In the genomic region with DNA sequence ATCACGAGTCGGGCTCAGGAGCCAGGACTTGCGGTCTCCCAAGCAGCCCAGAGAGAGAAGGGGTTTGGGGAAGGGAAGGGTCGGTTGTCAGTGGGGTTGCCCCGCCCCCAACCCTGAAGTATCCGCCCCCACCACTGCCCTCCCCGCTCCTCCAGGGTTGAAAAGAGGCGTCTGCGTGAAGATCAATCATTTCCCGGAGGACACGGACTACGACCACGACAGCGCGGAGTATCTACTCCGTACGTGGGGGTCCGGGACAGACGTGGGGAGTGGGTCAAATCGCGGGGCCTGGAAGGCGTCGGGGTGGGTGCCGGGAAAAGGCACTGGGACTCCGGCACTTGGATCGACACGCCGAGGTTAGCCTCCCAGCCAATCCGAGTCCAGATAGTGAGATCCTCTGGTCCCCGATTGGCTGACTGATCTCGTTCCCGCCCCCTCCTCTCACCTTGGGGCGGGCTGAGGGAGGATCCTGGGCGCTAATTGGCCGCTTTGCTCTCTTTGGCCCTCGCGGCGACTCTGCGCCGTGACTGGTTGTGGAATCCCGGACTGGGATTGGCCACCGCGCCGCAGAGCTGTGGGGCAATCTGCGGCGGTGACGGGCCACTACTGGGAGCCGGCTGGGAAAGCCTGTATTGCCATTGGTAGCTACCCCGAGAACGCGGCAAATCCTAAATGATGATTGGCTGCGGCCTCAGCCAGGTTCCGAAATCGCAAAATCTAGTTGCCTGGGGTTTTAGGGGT, we compare ENCODE assay signal across 8 cellular contexts. TPM values are rescaled to one million over a fixed set of nuclear protein-coding genes. Genes with fewer than 3 reads are reported as not detected.
DNase-seq lines count a peak whose midpoint lies in the region; ATAC-seq and TF ChIP-seq lines count a peak whose summit lies in the region.

No MANE protein-coding gene starts in this region.

- no peaks in the 10 kb centered on the region; a peak in 1 of 5 replicates for H3K9me3 Mint-ChIP-seq in H9
- peaks cover 9% of the 10 kb centered on the region for H3K9me3 Mint-ChIP-seq in activated B cell treated with CpG ODN at 0.5 μM for 24 hours

- H3K27me3 Mint-ChIP-seq in H9 (ENCODE audit: low read depth) (peaks cover 13% of the 10 kb centered on the region), activated B cell treated with CpG ODN at 0.5 μM for 24 hours (peaks cover 42% of the 10 kb centered on the region)

- H3K27ac Mint-ChIP-seq in H9 (peak overlapping the region; percentile 91 to 98 (median 95); a peak in 6 of 7 replicates), activated B cell treated with CpG ODN at 0.5 μM for 24 hours (no peak overlapping the region)

- H3K4me1 ChIP-seq in H9 (ENCODE audit: insufficient read depth, low read length) (peaks cover 2% of the 10 kb centered on the region; the same call in 1 of the 2 replicates), esophagus muscularis mucosa (peaks cover 19 to 50% (median 39%) of the 10 kb centered on the region in 4 donors), mucosa of descending colon (ENCODE audit: low read depth) (peaks cover 3% of the 10 kb centered on the region), testis (no peaks in the 10 kb centered on the region)

- ATAC-seq in activated B cell treated with CpG ODN at 0.5 μM for 24 hours (ENCODE audit: low read depth) (no peak), mucosa of descending colon (no peak), GM21576 (IDR thresholded peaks at IDR 0.05; ENCODE audit: unreplicated experiment) (no peak)

- H3K36me3 Mint-ChIP-seq in H9 (ENCODE audit: insufficient read depth in 1 of 3, low read depth in 3 of 3) = no peaks in the 10 kb centered on the region; a peak in 2 of 7 replicates
- H3K36me3 Mint-ChIP-seq in activated B cell treated with CpG ODN at 0.5 μM for 24 hours (ENCODE audit: low read depth) = peaks cover 4% of the 10 kb centered on the region

- H2AK5ac ChIP-seq in H9 (ENCODE audit: insufficient read length, low read length) = no peak overlapping the region

- no peak overlapping the region for H2BK12ac ChIP-seq in H9 (ENCODE audit: insufficient read length, low read depth, low read length)

- H3K4me3 Mint-ChIP-seq in H9 (peak overlapping the region; percentile 73 to 96), activated B cell treated with CpG ODN at 0.5 μM for 24 hours (peak overlapping the region; percentile 82)

- in situ Hi-C loops in GM13977 (cut with MboI; ENCODE audit: low pct_unique_long_range_greater_than_20kb, low sequenced_read_pairs, unreplicated experiment) = no loop called here

- DNase-seq in H9 = peak; percentile 99
- DNase-seq in activated B cell treated with CpG ODN at 0.5 μM for 24 hours = no peak
- DNase-seq in esophagus muscularis mucosa (ENCODE audit: extremely low spot score) = no peak
- peak in 2 of 3 donors; percentile 26 to 35 for DNase-seq in mucosa of descending colon
- DNase-seq in testis = peak; percentile 95
- DNase-seq in GM13977 (ENCODE audit: low spot score) = no peak
- DNase-seq in DMS53 treated with DMSO at 0.1 percent for 48 hours (lab: John Stamatoyannopoulos, UW; ENCODE audit: unreplicated experiment) = no peak

- H3K27ac ChIP-seq in H9 (ENCODE audit: insufficient read length, low read depth, low read length) (no peak overlapping the region), esophagus muscularis mucosa (replicated peaks in 1 of 4) (no peak overlapping the region), testis (no peak overlapping the region)

- H3K36me3 ChIP-seq in esophagus muscularis mucosa = no peaks in the 10 kb centered on the region
- H3K36me3 ChIP-seq in mucosa of descending colon (ENCODE audit: low read depth) = no peaks in the 10 kb centered on the region
- H3K36me3 ChIP-seq in testis (ENCODE audit: low read depth, missing control alignments) = no peaks in the 10 kb centered on the region

- CTCF ChIA-PET in activated B cell treated with CpG ODN at 0.5 μM for 24 hours (lab: Charles Lee) = no interaction called here

- peak overlapping the region; percentile 29 to 48 (median 37) for H3K4me3 ChIP-seq in esophagus muscularis mucosa
- no peak overlapping the region for H3K4me3 ChIP-seq in mucosa of descending colon
- peak overlapping the region; percentile 22 to 43 for H3K4me3 ChIP-seq in testis

- no peaks in the 10 kb centered on the region for H3K9me3 ChIP-seq in H9 (ENCODE audit: control insufficient read depth, low read depth, low read length)
- no peaks in the 10 kb centered on the region for H3K9me3 ChIP-seq in esophagus muscularis mucosa
- H3K9me3 ChIP-seq in mucosa of descending colon = no peaks in the 10 kb centered on the region
- no peaks in the 10 kb centered on the region for H3K9me3 ChIP-seq in testis

- no peak overlapping the region for H2BK5ac ChIP-seq in H9 (ENCODE audit: insufficient read length, low read length)

- no peaks in the 10 kb centered on the region for H4K20me1 ChIP-seq in H9 (ENCODE audit: control insufficient read depth, insufficient read depth, insufficient read length)

- H2AFZ ChIP-seq in H9 (ENCODE audit: low read length) = no peak overlapping the region

- POLR2A ChIA-PET in activated B cell treated with CpG ODN at 0.5 μM for 24 hours (lab: Charles Lee) = no interaction called here

- H3K79me2 ChIP-seq in H9 (ENCODE audit: insufficient read depth, low read length) = no peaks in the 10 kb centered on the region

- H3K56ac ChIP-seq in H9 (ENCODE audit: insufficient read length, low read depth, low read length) = no peak overlapping the region

- H3K4ac ChIP-seq in H9 (ENCODE audit: low read depth, low read length) = no peak overlapping the region

- peaks cover 12 to 18% of the 10 kb centered on the region in 2 experiments for H3K4me1 Mint-ChIP-seq in H9
- H3K4me1 Mint-ChIP-seq in activated B cell treated with CpG ODN at 0.5 μM for 24 hours = peaks cover 12% of the 10 kb centered on the region

- no peak overlapping the region for H3K14ac ChIP-seq in H9 (ENCODE audit: insufficient read depth, low read length)

- H3K79me1 ChIP-seq in H9 (ENCODE audit: insufficient read depth, low read depth, low read length, poor library complexity, severe bottlenecking) = no peaks in the 10 kb centered on the region

- intact Hi-C loops in activated B cell treated with CpG ODN at 0.5 μM for 24 hours (cut with micrococcal nuclease) (no loop called here), esophagus muscularis mucosa (cut with DNase I) (no loop called here), mucosa of descending colon (cut with DNase I, micrococcal nuclease) (no loop called here), testis (cut with DNase I; ENCODE audit: low total_unique reads) (no loop called here)

- peak overlapping the region; percentile 58 for H3K18ac ChIP-seq in H9 (ENCODE audit: insufficient read length, low read depth, low read length)

- no peak overlapping the region for H4K5ac ChIP-seq in H9 (ENCODE audit: insufficient read length, low read depth, low read length)

- H4K8ac ChIP-seq in H9 (replicated peaks; ENCODE audit: insufficient read length, low read depth, low read length) = no peak overlapping the region

- peaks cover 24% of the 10 kb centered on the region for H3K23me2 ChIP-seq in H9 (ENCODE audit: insufficient read length, low read depth, low read length, poor library complexity, severe bottlenecking)

- no peak overlapping the region for H3K23ac ChIP-seq in H9 (ENCODE audit: insufficient read length, low read depth, low read length)

- no peak for TF ChIP-seq POLR2A in esophagus muscularis mucosa (IDR thresholded peaks at IDR 0.05; ENCODE audit: low read depth)
- TF ChIP-seq POLR2A in testis (IDR thresholded peaks at IDR 0.05) = no peak

- H3K4me2 ChIP-seq in H9 (ENCODE audit: insufficient read depth, insufficient read length, low read length) = peak overlapping the region; percentile 81

- H3K27me3 ChIP-seq in H9 (ENCODE audit: insufficient read depth, low read length) (no peaks in the 10 kb centered on the region), esophagus muscularis mucosa (peaks cover 0 to 98% (median 45%) of the 10 kb centered on the region in 4 donors), testis (no peaks in the 10 kb centered on the region)

- H2BK120ac ChIP-seq in H9 (ENCODE audit: low read depth, low read length, poor library complexity, severe bottlenecking) = no peak overlapping the region

- no peak for TF ChIP-seq CTCF in H9 (conservative IDR thresholded peaks at IDR 0.05)
- no peak for TF ChIP-seq CTCF in activated B cell treated with CpG ODN at 0.5 μM for 24 hours (IDR thresholded peaks at IDR 0.05)
- no peak for TF ChIP-seq CTCF in esophagus muscularis mucosa (IDR thresholded peaks at IDR 0.05)
- TF ChIP-seq CTCF in mucosa of descending colon (IDR thresholded peaks at IDR 0.05) = no peak
- no peak for TF ChIP-seq CTCF in testis (IDR thresholded peaks at IDR 0.05)
- TF ChIP-seq CTCF in GM13977 (IDR thresholded peaks at IDR 0.05; ENCODE audit: extremely low read depth, insufficient read depth, missing control alignments) = no peak

- H3T11ph ChIP-seq in H9 (ENCODE audit: low read length) = no peak overlapping the region

- WGBS in H9 (ENCODE audit: extremely low coverage, insufficient read length, low lambda C conversion rate) = no CpG with 5 or more reads among the region's 54 CpGs
- 3% methylated on average over 13 of the region's 54 CpGs for WGBS in esophagus muscularis mucosa
- WGBS in testis, 2 donors = 3 to 5% methylated on average over 21 to 52 of the region's 54 CpGs

- TF ChIP-seq EP300 in esophagus muscularis mucosa (IDR thresholded peaks at IDR 0.05) = no peak

- no peak overlapping the region for H3K9ac ChIP-seq in H9 (ENCODE audit: extremely low read depth, insufficient read length, low read length)

- H2BK20ac ChIP-seq in H9 (ENCODE audit: low read depth, low read length, poor library complexity, severe bottlenecking) = no peak overlapping the region

- H4K91ac ChIP-seq in H9 (ENCODE audit: insufficient read length, low read depth, low read length) = no peak overlapping the region

- no peak overlapping the region for H2BK15ac ChIP-seq in H9 (ENCODE audit: low read depth, low read length)

RNA-seq across cellular contexts. Expression of gene CACNG6, which starts 13.3 kb away (rescaled TPM):
- total RNA-seq in H9 (2021) (1.6 and 2.0 TPM in 2 replicates), activated B cell treated with CpG ODN at 0.5 μM for 24 hours (not detected in 2 replicates), esophagus muscularis mucosa (not detected), mucosa of descending colon (not detected), testis (1 to 10 TPM; 5.3 to 5.5 TPM)
- polyA plus RNA-seq in testis (ENCODE audit: insufficient read depth, low read depth, low replicate concordance) = 2.1 TPM

RNA-seq across cellular contexts. Expression of gene CACNG8, which starts 15.4 kb away (rescaled TPM):
- total RNA-seq in H9 (2021) (6.0 and 7.1 TPM in 2 replicates), activated B cell treated with CpG ODN at 0.5 μM for 24 hours (not detected in 2 replicates), esophagus muscularis mucosa (under 1 TPM in 1 of 4 donors, not detected in 3; 0.06 TPM), mucosa of descending colon (under 1 TPM in 2 of 3 donors, not detected in 1; 0.07 to 0.09 TPM), testis (under 1 TPM; 0.62 to 0.94 TPM)
- 0.36 TPM for polyA plus RNA-seq in testis (ENCODE audit: insufficient read depth, low read depth, low replicate concordance)

Comparison
In these comparisons a context has a peak if more than half of its experiments do, and no peak if none do; other contexts are left out.
1. DNase-seq: peak in H9 (single experiment), mucosa of descending colon (2 of 3) and testis (single experiment); none in activated B cell treated with CpG ODN at 0.5 μM for 24 hours (single experiment), esophagus muscularis mucosa (single experiment), GM13977 (single experiment) and DMS53 treated with DMSO at 0.1 percent for 48 hours (single experiment).